In genomic region chr13:53073711-53074110, GRCh38 we compare ENCODE assay signal across 21 cellular contexts. TPM values are rescaled to one million over a fixed set of nuclear protein-coding genes. Genes with fewer than 3 reads are reported as not detected.
"Had no signal": no experiment of that assay in that cellular context is flagged by ENCODE, and none has a peak within 500 bp of the region (broad histone marks: within the 10 kb centered on the region; RNA-seq: fewer than 3 reads in every experiment).

No MANE protein-coding gene starts in this region.

- H3K4me1 ChIP-seq: prostate gland, spleen had no signal

- H3K4me3 ChIP-seq: mucosa of descending colon, prostate gland, spleen, tibial nerve had no signal

- H3K9me3 ChIP-seq: mucosa of descending colon, prostate gland, spleen, tibial nerve had no signal

- H3K36me3 ChIP-seq: prostate gland, spleen, tibial nerve had no signal

- H3K27me3 ChIP-seq: spleen, tibial nerve had no signal

- DNase-seq: activated CD4-positive, alpha-beta memory T cell treated with anti-CD3 and anti-CD28 coated beads, Interleukin-2, amount 10 ng/mL, durations not matched to agents 7 days and 5 days; activated CD4-positive, alpha-beta T cell treated with anti-CD3 and anti-CD28 coated beads, Interleukin-2, amount 10 ng/mL, durations not matched to agents 24 days and 14 days; activated effector memory CD4-positive, alpha-beta T cell treated with Interleukin-2 at 50 U/mL for 16 hours; activated naive CD4-positive, alpha-beta T cell treated with anti-CD3 and anti-CD28 coated beads for 36 hours; activated naive CD8-positive, alpha-beta T cell treated with anti-CD3 and anti-CD28 coated beads, Interleukin-2, amount 10 ng/mL, durations not matched to agents 7 days and 5 days; activated T-cell treated with anti-CD3 and anti-CD28 coated beads, Interleukin-2, amount 50 U/mL, for 72 hours; amygdala; effector CD4-positive, alpha-beta T cell; erythroblast; foreskin fibroblast; glutamatergic neuron; hippocampal formation; left ventricle myocardium superior; mucosa of descending colon; spleen; stimulated activated CD4-positive, alpha-beta T cell treated with anti-CD3 and anti-CD28 coated beads, Interleukin-4, amount 100 ng/mL, for 24 hours; stimulated activated naive CD4-positive, alpha-beta T cell treated with Interleukin-2 at 50 U/mL for 16 hours had no signal

- H3K27ac ChIP-seq: prostate gland, spleen, tibial nerve had no signal

RNA-seq across cellular contexts. Expression of gene OLFM4, which starts 45.1 kb away (rescaled TPM):
- total RNA-seq: activated CD4-positive, alpha-beta memory T cell treated with anti-CD3 and anti-CD28 coated beads, Interleukin-2, amount 10 ng/mL, durations not matched to agents 7 days and 5 days; activated CD4-positive, alpha-beta T cell treated with anti-CD3 and anti-CD28 coated beads, Interleukin-2, amount 10 ng/mL, durations not matched to agents 24 days and 14 days; activated naive CD4-positive, alpha-beta T cell treated with anti-CD3 and anti-CD28 coated beads for 36 hours; activated naive CD8-positive, alpha-beta T cell treated with anti-CD3 and anti-CD28 coated beads, Interleukin-2, amount 10 ng/mL, durations not matched to agents 7 days and 5 days; activated T-cell treated with anti-CD3 and anti-CD28 coated beads, Interleukin-2, amount 50 U/mL, for 72 hours; fibroblast of lung; T-helper 2 cell treated with Interferon-gamma antibody and Interleukin-4, amounts not matched to agents 100 ng/mL and 5 ng/mL, for 36 hours had no signal
- polyA plus RNA-seq: fibroblast of lung had no signal
